ENCODE assay signal across 31 cellular contexts in genomic region chr6:17687136-17687535, GRCh38. TPM values are rescaled to one million over a fixed set of nuclear protein-coding genes. Genes with fewer than 3 reads are reported as not detected.
DNase-seq lines count a peak whose midpoint lies in the region; ATAC-seq and TF ChIP-seq lines count a peak whose summit lies in the region.
"Had no signal": no experiment of that assay in that cellular context is flagged by ENCODE, and none has a peak within 500 bp of the region (broad histone marks: within the 10 kb centered on the region; RNA-seq: fewer than 3 reads in every experiment).

No MANE protein-coding gene starts in this region.

- peaks cover 12 to 36% of the 10 kb centered on the region in 2 donors for H3K36me3 Mint-ChIP-seq in activated T-cell treated with anti-CD3 and anti-CD28 coated beads, Interleukin-2, amount 50 U/mL, for 72 hours (ENCODE audit: insufficient read depth in 2 of 2)
- peaks cover 32 to 44% of the 10 kb centered on the region in 2 donors for H3K36me3 Mint-ChIP-seq in CD4-positive, alpha-beta memory T cell
- peaks cover 56% of the 10 kb centered on the region for H3K36me3 Mint-ChIP-seq in activated CD8-positive, alpha-beta T cell treated with anti-CD3 and anti-CD28 coated beads for 36 hours (ENCODE audit: low read depth)

- TF ChIP-seq CTCF in activated CD8-positive, alpha-beta T cell treated with anti-CD3 and anti-CD28 coated beads for 36 hours (IDR thresholded peaks at IDR 0.05): no peak
- TF ChIP-seq CTCF in foreskin keratinocyte (conservative IDR thresholded peaks at IDR 0.05): no peak

- CTCF ChIA-PET in CD4-positive, alpha-beta memory T cell (lab: Charles Lee; ENCODE audit: partially characterized antibody): interaction anchor here (0.8 to 1.1 kb wide), 2 partner anchors 15 to 65 kb away, joined by 3 read pairs; no protein-coding TSS in a partner anchor
- CTCF ChIA-PET in activated CD8-positive, alpha-beta T cell treated with anti-CD3 and anti-CD28 coated beads for 36 hours (lab: Charles Lee): interaction anchor here (3.9 kb wide), 1 partner anchor 15 kb away, joined by 16 read pairs; no protein-coding TSS in a partner anchor

- POLR2A ChIA-PET in CD4-positive, alpha-beta memory T cell (lab: Charles Lee; ENCODE audit: partially characterized antibody): interaction anchor here (0.7 to 2.5 kb wide), 2 partner anchors 57 to 87 kb away, joined by 3 to 6 read pairs; partner anchors contain the start of gene FAM8A1
- POLR2A ChIA-PET in activated CD8-positive, alpha-beta T cell treated with anti-CD3 and anti-CD28 coated beads for 36 hours (lab: Charles Lee): interaction anchor here (1.2 to 2.0 kb wide), 2 partner anchors 12 to 17 kb away, joined by 3 to 7 read pairs; no protein-coding TSS in a partner anchor

- peaks cover 50% of the 10 kb centered on the region for H3K4me1 ChIP-seq in CD4-positive, alpha-beta memory T cell (ENCODE audit: insufficient read depth, low read length)
- no peaks in the 10 kb centered on the region for H3K4me1 ChIP-seq in foreskin keratinocyte

- peaks cover 49% of the 10 kb centered on the region for H3K4me1 Mint-ChIP-seq in activated T-cell treated with anti-CD3 and anti-CD28 coated beads, Interleukin-2, amount 50 U/mL, for 72 hours (ENCODE audit: low read depth)
- H3K4me1 Mint-ChIP-seq in CD4-positive, alpha-beta memory T cell: peaks cover 37 to 70% (median 54%) of the 10 kb centered on the region in 4 donors
- peaks cover 50% of the 10 kb centered on the region for H3K4me1 Mint-ChIP-seq in activated CD8-positive, alpha-beta T cell treated with anti-CD3 and anti-CD28 coated beads for 36 hours (ENCODE audit: low read depth)

- no peak for DNase-seq in activated T-cell treated with anti-CD3 and anti-CD28 coated beads, Interleukin-2, amount 50 U/mL, for 72 hours
- no peak for DNase-seq in activated T-cell treated with anti-CD3 and anti-CD28 coated beads for 4 hours
- no peak for DNase-seq in CD4-positive, alpha-beta memory T cell
- no peak for DNase-seq in activated CD8-positive, alpha-beta T cell treated with anti-CD3 and anti-CD28 coated beads for 36 hours
- DNase-seq in lung microvascular endothelial cell (ENCODE audit: low read depth in 2 of 2): peak; percentile 21 to 29
- DNase-seq in foreskin keratinocyte: no peak
- no peak for DNase-seq in SHP77 treated with DMSO at 0.1 percent for 48 hours (lab: John Stamatoyannopoulos, UW)
- DNase-seq: ACHN; activated CD4-positive, CD25-positive, alpha-beta regulatory T cell treated with anti-CD3 and anti-CD28 coated beads, Interleukin-2, amount 50 U/mL, for 72 hours; activated naive CD8-positive, alpha-beta T cell treated with anti-CD3 and anti-CD28 coated beads, Interleukin-2, amount 10 ng/mL, durations not matched to agents 7 days and 5 days; caudate nucleus; gastrocnemius medialis; HCEC 1CT; hippocampal formation; KBM-7; mesenchymal stem cell; MG63; naive B cell; NCI-H1105 treated with DMSO at 0.1 percent for 48 hours; NCI-H2029; NCI-H69; ovary; retina; stimulated activated CD4-positive, alpha-beta T cell treated with anti-CD3 and anti-CD28 coated beads, Interleukin-1b, Interleukin-23, amount 100 ng/mL, for 48 hours; stimulated activated CD8-positive, alpha-beta memory T cell treated with anti-CD3 and anti-CD28 coated beads, Interleukin-4, amount 100 ng/mL, for 48 hours; T-cell had no signal

- no peak overlapping the region for H3K27ac ChIP-seq in CD4-positive, alpha-beta memory T cell (ENCODE audit: low read depth, low read length)
- no peak overlapping the region for H3K27ac ChIP-seq in foreskin keratinocyte
- H3K27ac ChIP-seq: gastrocnemius medialis, ovary, tibial nerve had no signal

- no peak overlapping the region for H3K4me3 ChIP-seq in CD4-positive, alpha-beta memory T cell (ENCODE audit: low read length in 2 of 2)
- H3K4me3 ChIP-seq: gastrocnemius medialis, MG63, ovary, smooth muscle cell, tibial nerve had no signal

- no peaks in the 10 kb centered on the region for H3K9me3 ChIP-seq in CD4-positive, alpha-beta memory T cell (ENCODE audit: control insufficient read depth in 1 of 2, low read length in 2 of 2)
- H3K9me3 ChIP-seq: gastrocnemius medialis, MG63, ovary, tibial nerve had no signal

- H3K36me3 ChIP-seq in CD4-positive, alpha-beta memory T cell (ENCODE audit: insufficient read depth, low read length): peaks cover 7% of the 10 kb centered on the region
- H3K36me3 ChIP-seq: ovary had no signal

- no peak for ATAC-seq in activated T-cell treated with anti-CD3 and anti-CD28 coated beads, Interleukin-2, amount 50 U/mL, for 72 hours (replicated peaks in 1 of 2)
- no peak for ATAC-seq in activated CD8-positive, alpha-beta T cell treated with anti-CD3 and anti-CD28 coated beads for 36 hours
- ATAC-seq in foreskin keratinocyte: no peak
- ATAC-seq in HG02588 (IDR thresholded peaks at IDR 0.05; ENCODE audit: unreplicated experiment): no peak
- ATAC-seq: gastrocnemius medialis, T-cell had no signal

- peak overlapping the region; percentile 75 for H3K27ac Mint-ChIP-seq in activated T-cell treated with anti-CD3 and anti-CD28 coated beads, Interleukin-2, amount 50 U/mL, for 72 hours
- peak overlapping the region in 5 of 7 donors; percentile 20 to 75 (median 28) for H3K27ac Mint-ChIP-seq in CD4-positive, alpha-beta memory T cell
- H3K27ac Mint-ChIP-seq in activated CD8-positive, alpha-beta T cell treated with anti-CD3 and anti-CD28 coated beads for 36 hours: peak overlapping the region; percentile 39
- H3K27ac Mint-ChIP-seq: activated naive CD8-positive, alpha-beta T cell treated with anti-CD3 and anti-CD28 coated beads, Interleukin-2, amount 10 ng/mL, durations not matched to agents 7 days and 5 days; activated T-helper 1 cell treated with anti-CD3 and anti-CD28 coated beads, Interleukin-12 subunit alpha, Interleukin-12 subunit beta, Interleukin-2, Interleukin-4 antibody, amounts not matched to agents 30 ng/mL and 10 ng/mL and 1 ng/mL, durations not matched to agents 14 hours and 24 hours and 36 hours; dendritic cell treated with granulocyte-macrophage colony-stimulating factor and Interleukin-4, amounts not matched to agents 40 ng/mL and 50 ng/mL, for 4 days had no signal

- H3K9me3 Mint-ChIP-seq in activated T-cell treated with anti-CD3 and anti-CD28 coated beads, Interleukin-2, amount 50 U/mL, for 72 hours: no peaks in the 10 kb centered on the region
- peaks cover 0 to 1% (median 0%) of the 10 kb centered on the region in 8 donors for H3K9me3 Mint-ChIP-seq in CD4-positive, alpha-beta memory T cell
- no peaks in the 10 kb centered on the region for H3K9me3 Mint-ChIP-seq in activated CD8-positive, alpha-beta T cell treated with anti-CD3 and anti-CD28 coated beads for 36 hours
- H3K9me3 Mint-ChIP-seq: activated T-helper 1 cell treated with anti-CD3 and anti-CD28 coated beads, Interleukin-12 subunit alpha, Interleukin-12 subunit beta, Interleukin-2, Interleukin-4 antibody, amounts not matched to agents 30 ng/mL and 10 ng/mL and 1 ng/mL, durations not matched to agents 14 hours and 24 hours and 36 hours; dendritic cell treated with granulocyte-macrophage colony-stimulating factor and Interleukin-4, amounts not matched to agents 40 ng/mL and 50 ng/mL, for 4 days; naive B cell; T-cell had no signal

- H3K27me3 ChIP-seq in CD4-positive, alpha-beta memory T cell (ENCODE audit: insufficient read depth, low read length): no peaks in the 10 kb centered on the region
- H3K27me3 ChIP-seq in foreskin keratinocyte: no peaks in the 10 kb centered on the region
- H3K27me3 ChIP-seq: gastrocnemius medialis, MG63, ovary, tibial nerve had no signal

- H3K4me3 Mint-ChIP-seq in activated T-cell treated with anti-CD3 and anti-CD28 coated beads, Interleukin-2, amount 50 U/mL, for 72 hours: no peak overlapping the region
- no peak overlapping the region for H3K4me3 Mint-ChIP-seq in CD4-positive, alpha-beta memory T cell
- no peak overlapping the region for H3K4me3 Mint-ChIP-seq in activated CD8-positive, alpha-beta T cell treated with anti-CD3 and anti-CD28 coated beads for 36 hours
- H3K4me3 Mint-ChIP-seq: activated naive CD8-positive, alpha-beta T cell treated with anti-CD3 and anti-CD28 coated beads, Interleukin-2, amount 10 ng/mL, durations not matched to agents 7 days and 5 days; activated T-helper 1 cell treated with anti-CD3 and anti-CD28 coated beads, Interleukin-12 subunit alpha, Interleukin-12 subunit beta, Interleukin-2, Interleukin-4 antibody, amounts not matched to agents 30 ng/mL and 10 ng/mL and 1 ng/mL, durations not matched to agents 14 hours and 24 hours and 36 hours; dendritic cell treated with granulocyte-macrophage colony-stimulating factor and Interleukin-4, amounts not matched to agents 40 ng/mL and 50 ng/mL, for 4 days; naive B cell; T-cell had no signal

- H3K27me3 Mint-ChIP-seq in activated T-cell treated with anti-CD3 and anti-CD28 coated beads, Interleukin-2, amount 50 U/mL, for 72 hours (ENCODE audit: low read depth): no peaks in the 10 kb centered on the region
- H3K27me3 Mint-ChIP-seq in CD4-positive, alpha-beta memory T cell: no peaks in the 10 kb centered on the region
- H3K27me3 Mint-ChIP-seq in activated CD8-positive, alpha-beta T cell treated with anti-CD3 and anti-CD28 coated beads for 36 hours: no peaks in the 10 kb centered on the region
- H3K27me3 Mint-ChIP-seq: activated naive CD8-positive, alpha-beta T cell treated with anti-CD3 and anti-CD28 coated beads, Interleukin-2, amount 10 ng/mL, durations not matched to agents 7 days and 5 days; dendritic cell treated with granulocyte-macrophage colony-stimulating factor and Interleukin-4, amounts not matched to agents 40 ng/mL and 50 ng/mL, for 4 days; naive B cell; T-cell had no signal

- intact Hi-C loops in CD4-positive, alpha-beta memory T cell (cut with micrococcal nuclease): no loop called here
- intact Hi-C loops in activated CD8-positive, alpha-beta T cell treated with anti-CD3 and anti-CD28 coated beads for 36 hours (cut with micrococcal nuclease): no loop called here

RNA-seq across cellular contexts. Expression of gene NUP153, which starts 19.6 kb away (rescaled TPM):
- 10 to 100 TPM; 59.0 to 61.4 TPM for total RNA-seq in activated T-cell treated with anti-CD3 and anti-CD28 coated beads, Interleukin-2, amount 50 U/mL, for 72 hours
- total RNA-seq in CD4-positive, alpha-beta memory T cell: 10 to 100 TPM; 57.0 to 60.7 TPM
- polyA plus RNA-seq in CD4-positive, alpha-beta memory T cell: 1 to 10 TPM; 1.9 to 6.9 TPM
- 10 to 100 TPM; 76.4 to 78.2 TPM for total RNA-seq in activated CD8-positive, alpha-beta T cell treated with anti-CD3 and anti-CD28 coated beads for 36 hours
- total RNA-seq in lung microvascular endothelial cell (16.6 and 22.2 TPM in 2 replicates), foreskin keratinocyte (48.5 and 56.8 TPM in 2 replicates)
- polyA plus RNA-seq in foreskin keratinocyte: 8.8 and 11.8 TPM in 2 replicates

Comparison
In these comparisons a context has a peak if more than half of its experiments do, and no peak if none do; other contexts are left out.
1. DNase-seq: peak in lung microvascular endothelial cell (2 of 2); none in activated T-cell treated with anti-CD3 and anti-CD28 coated beads, Interleukin-2, amount 50 U/mL, for 72 hours (0 of 2), activated T-cell treated with anti-CD3 and anti-CD28 coated beads for 4 hours (single experiment), CD4-positive, alpha-beta memory T cell (0 of 5), activated CD8-positive, alpha-beta T cell treated with anti-CD3 and anti-CD28 coated beads for 36 hours (single experiment), foreskin keratinocyte (0 of 2) and SHP77 treated with DMSO at 0.1 percent for 48 hours (single experiment).
2. Peak in every context shown above with its lines, with median percentiles within 50 percentile points of each other: H3K27ac Mint-ChIP-seq.